Comparison of ENCODE assay signal across 7 cellular contexts in genomic region chr10:60845038-60845437, GRCh38.
"Had no signal": no experiment of that assay in that cellular context is flagged by ENCODE, and none has a peak within 500 bp of the region (broad histone marks: within the 10 kb centered on the region; RNA-seq: fewer than 3 reads in every experiment).

No MANE protein-coding gene starts in this region.

- H3K4me1 Mint-ChIP-seq: IgD-negative memory B cell had no signal

- H3K4me3 Mint-ChIP-seq: IgD-negative memory B cell had no signal

- ATAC-seq: HepG2, K562 had no signal

- H3K9me3 Mint-ChIP-seq: IgD-negative memory B cell had no signal

- H3K4me3 ChIP-seq: K562 had no signal

- H3K27ac Mint-ChIP-seq: IgD-negative memory B cell had no signal

- DNase-seq: KBM-7, KG1 had no signal

- H3K36me3 Mint-ChIP-seq: IgD-negative memory B cell had no signal

- H3K27ac ChIP-seq: HL-60, KMS-11 had no signal

- H3K9ac ChIP-seq: KMS-11 had no signal

- H3K4me2 ChIP-seq: KMS-11 had no signal
